In genomic region chr9:70419546-70420266, GRCh38 we compare ENCODE assay signal across 1 cellular context.
TF ChIP-seq lines count a peak whose summit lies in the region.

No MANE protein-coding gene starts in this region.

TF ChIP-seq in PFSK-1, 5 proteins besides CTCF, POLR2A, EP300 and RAD21 (continued from another document):
- TF ChIP-seq REST (IDR thresholded peaks at IDR 0.05; ENCODE audit: insufficient read depth in 1 of 2, low read depth in 2 of 2, low read length in 2 of 2) (no peak), SIN3A (IDR thresholded peaks at IDR 0.05; ENCODE audit: borderline replicate concordance, insufficient read depth, low read length) (no peak; the same call in 1 of the 2 replicates), POLR2AphosphoS5 (IDR thresholded peaks at IDR 0.05; ENCODE audit: low read depth, low read length) (peak; percentile 88), FOXP2 (optimal IDR thresholded peaks at IDR 0.05; ENCODE audit: borderline replicate concordance, extremely low read depth, extremely low read length, insufficient read depth) (no peak)
TF ChIP-seq in PFSK-1: peak in this region for 2.
